In genomic region chr19:45385392-45386221, GRCh38 we compare ENCODE assay signal across 1 cellular context.
TF ChIP-seq lines count a peak whose summit lies in the region.

No MANE protein-coding gene starts in this region.

TF ChIP-seq in HCT116, 20 proteins besides CTCF, POLR2A, EP300 and RAD21 (continued from another document):
- TF ChIP-seq REST (IDR thresholded peaks at IDR 0.05; ENCODE audit: low read depth) = no peak
- TF ChIP-seq CEBPB (IDR thresholded peaks at IDR 0.05; ENCODE audit: low read depth) = no peak
- no peak for TF ChIP-seq MAX (IDR thresholded peaks at IDR 0.05)
- TF ChIP-seq EZH2phosphoT487 (IDR thresholded peaks at IDR 0.05; ENCODE audit: borderline replicate concordance) = no peak
- no peak for TF ChIP-seq ELF1 (IDR thresholded peaks at IDR 0.05; ENCODE audit: borderline replicate concordance, low read depth)
- no peak for TF ChIP-seq SIN3A (IDR thresholded peaks at IDR 0.05; ENCODE audit: low read depth)
- no peak for TF ChIP-seq TCF7L2 (IDR thresholded peaks at IDR 0.05; ENCODE audit: borderline replicate concordance, extremely low read depth, insufficient read depth, insufficient read length)
- TF ChIP-seq CBX3 (IDR thresholded peaks at IDR 0.05; ENCODE audit: low read depth) = no peak
- no peak for TF ChIP-seq SRF (IDR thresholded peaks at IDR 0.05; ENCODE audit: low read depth)
- TF ChIP-seq ATF3 (IDR thresholded peaks at IDR 0.05) = no peak
- TF ChIP-seq EZH2 (IDR thresholded peaks at IDR 0.05) = no peak
- TF ChIP-seq JUND (IDR thresholded peaks at IDR 0.05) = no peak
- no peak for TF ChIP-seq YY1 (IDR thresholded peaks at IDR 0.05; ENCODE audit: extremely low read depth, insufficient replicate concordance, low read depth, low read length)
- TF ChIP-seq ZNF274 (IDR thresholded peaks at IDR 0.05; ENCODE audit: low read depth, low read length) = no peak
- TF ChIP-seq SP1 (IDR thresholded peaks at IDR 0.05; ENCODE audit: low read depth) = no peak
- no peak for TF ChIP-seq ZFX (IDR thresholded peaks at IDR 0.05)
- no peak for TF ChIP-seq FOSL1 (IDR thresholded peaks at IDR 0.05; ENCODE audit: low read depth)
- no peak for TF ChIP-seq ZBTB33 (IDR thresholded peaks at IDR 0.05; ENCODE audit: extremely low read depth, insufficient replicate concordance, low read length)
TF ChIP-seq in HCT116: peak in this region for 0.
